13 cellular contexts compared by ENCODE assay signal in the genomic region with DNA sequence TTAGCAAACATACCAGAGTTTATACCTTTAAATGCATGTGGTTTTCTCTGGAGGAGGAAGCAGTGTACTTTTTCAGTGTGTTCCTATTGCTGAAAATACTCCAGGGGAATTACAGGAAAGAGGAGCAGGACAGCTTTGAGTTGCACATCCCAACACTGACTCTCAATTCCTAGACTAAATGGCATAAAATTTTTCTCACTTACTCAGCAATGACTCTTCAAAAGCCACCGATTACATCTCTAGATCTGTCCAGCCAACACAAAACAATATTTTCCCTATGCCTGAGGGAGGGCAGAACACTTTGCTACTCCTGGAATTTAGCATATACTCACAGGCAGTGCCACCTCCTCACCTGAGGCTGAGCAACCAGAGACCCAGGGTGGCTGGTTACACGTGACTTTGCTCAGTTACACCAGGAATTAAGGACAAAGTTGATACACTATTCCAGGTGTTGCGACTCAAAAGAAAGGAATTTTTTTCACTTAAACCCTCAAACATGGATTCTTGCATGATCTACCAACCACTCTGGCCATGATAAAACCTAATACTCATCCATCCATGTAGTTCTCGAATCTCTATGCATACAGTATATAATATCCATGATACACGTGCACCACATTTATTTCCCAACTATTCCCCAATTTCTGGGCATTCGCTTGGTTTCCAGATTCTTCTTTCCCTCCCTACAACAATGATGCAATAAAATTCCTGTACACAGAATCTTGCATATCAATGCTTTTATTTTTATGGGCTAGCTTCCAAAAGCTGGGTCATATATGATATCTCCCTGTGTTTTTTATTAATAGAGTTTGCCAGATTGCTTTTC.
A peak's percentile ranks its signal among the peaks of the same experiment; 100 is the strongest.
DNase-seq lines count a peak whose midpoint lies in the region; ATAC-seq, FAIRE-seq and TF ChIP-seq lines count a peak whose summit lies in the region.
"Had no signal": no experiment of that assay in that cellular context is flagged by ENCODE, and none has a peak within 500 bp of the region (broad histone marks: within the 10 kb centered on the region; RNA-seq: fewer than 3 reads in every experiment).

No MANE protein-coding gene starts in this region.

- ATAC-seq in omental fat pad (ENCODE audit: low FRiP score) (peak; percentile 88), GM19395 (IDR thresholded peaks at IDR 0.05; ENCODE audit: unreplicated experiment) (no peak)
- ATAC-seq: naive thymus-derived CD8-positive, alpha-beta T cell had no signal

- no peak for TF ChIP-seq POLR2A in GM12891 (IDR thresholded peaks at IDR 0.05; ENCODE audit: low read depth, low read length)

- DNase-seq in ELR (ENCODE audit: low read depth) (peak; percentile 79), RKO (ENCODE audit: low spot score) (peak; percentile 1), epithelial cell of esophagus (ENCODE audit: low read depth) (peak; percentile 79), omental fat pad (ENCODE audit: low spot score) (no peak), GM12891 (ENCODE audit: insufficient read length, low spot score) (no peak), RPMI8226 (no peak), iPS-NIHi11 (ENCODE audit: low spot score) (no peak)
- DNase-seq: naive thymus-derived CD8-positive, alpha-beta T cell; NCI-H1436; stimulated activated CD4-positive, alpha-beta T cell treated with anti-CD3 and anti-CD28 coated beads, Interleukin-15, amount 100 ng/mL, for 24 hours; stimulated activated naive CD4-positive, alpha-beta T cell had no signal

- TF ChIP-seq CTCF in epithelial cell of esophagus (IDR thresholded peaks at IDR 0.05; ENCODE audit: insufficient read depth, low read depth, low read length, missing control alignments) (no peak), omental fat pad (IDR thresholded peaks at IDR 0.05) (no peak)

- no peak overlapping the region for H3K4me3 ChIP-seq in epithelial cell of esophagus (ENCODE audit: low read length)

- FAIRE-seq in GM12891 (lab: Jason Lieb, UNC), result no peak
- FAIRE-seq: colon had no signal

TF ChIP-seq in GM12891, 5 proteins besides CTCF, POLR2A, EP300 and RAD21:
- TF ChIP-seq SPI1 (IDR thresholded peaks at IDR 0.05; ENCODE audit: low read depth, low read length) (no peak), TAF1 (IDR thresholded peaks at IDR 0.05; ENCODE audit: low read depth, low read length) (no peak), PAX5 (IDR thresholded peaks at IDR 0.05; ENCODE audit: insufficient read depth, low read length, severe bottlenecking) (no peak), POLR2AphosphoS5 (IDR thresholded peaks at IDR 0.05; ENCODE audit: low read depth, low read length) (no peak), POU2F2 (IDR thresholded peaks at IDR 0.05; ENCODE audit: low read depth, low read length) (no peak)
TF ChIP-seq in GM12891: peak in this region for 0.

Comparison
In these comparisons a context has a peak if more than half of its experiments do, and no peak if none do; other contexts are left out.
1. DNase-seq: peak in ELR (single experiment), RKO (single experiment) and epithelial cell of esophagus (single experiment); none in omental fat pad (single experiment), GM12891 (single experiment), RPMI8226 (single experiment) and iPS-NIHi11 (single experiment).